Comparison of ENCODE assay signal across 16 cellular contexts in genomic region chr13:102913924-102914628, GRCh38.
A peak's percentile ranks its signal among the peaks of the same experiment; 100 is the strongest.
DNase-seq lines count a peak whose midpoint lies in the region; ATAC-seq lines count a peak whose summit lies in the region.
"Had no signal": no experiment of that assay in that cellular context is flagged by ENCODE, and none has a peak within 500 bp of the region (broad histone marks: within the 10 kb centered on the region; RNA-seq: fewer than 3 reads in every experiment).

No MANE protein-coding gene starts in this region.

- H3K9me3 Mint-ChIP-seq in CD4-positive, alpha-beta memory T cell = peaks cover 0 to 2% (median 0%) of the 10 kb centered on the region in 8 donors
- H3K9me3 Mint-ChIP-seq: activated naive CD4-positive, alpha-beta T cell treated with anti-CD3 and anti-CD28 coated beads, Interleukin-2, amount 50 U/mL, for 24 hours had no signal

- H3K36me3 Mint-ChIP-seq in CD4-positive, alpha-beta memory T cell = no peaks in the 10 kb centered on the region
- H3K36me3 Mint-ChIP-seq: activated naive CD4-positive, alpha-beta T cell treated with anti-CD3 and anti-CD28 coated beads, Interleukin-2, amount 50 U/mL, for 24 hours had no signal

- H3K27ac ChIP-seq in aorta (ENCODE audit: low read depth in 1 of 2, low read length in 2 of 2) = no peak overlapping the region
- H3K27ac ChIP-seq in CD4-positive, alpha-beta memory T cell (ENCODE audit: low read depth, low read length) = no peak overlapping the region

- no peaks in the 10 kb centered on the region for H3K4me1 ChIP-seq in aorta (ENCODE audit: control insufficient read depth in 1 of 2, insufficient read depth in 2 of 2, low read length in 2 of 2)
- no peaks in the 10 kb centered on the region for H3K4me1 ChIP-seq in CD4-positive, alpha-beta memory T cell (ENCODE audit: insufficient read depth, low read length)

- DNase-seq in A172 (ENCODE audit: low spot score) (peak; percentile 41), LHCN-M2 (ENCODE audit: low read depth) (peak; percentile 60), astrocyte of the hippocampus (ENCODE audit: low read depth, low spot score) (peak; percentile 74), glomerular endothelial cell (ENCODE audit: extremely low read depth, low read depth, low spot score) (peak; percentile 34), COLO668 (lab: John Stamatoyannopoulos, UW; ENCODE audit: unreplicated experiment) (no peak), aorta (no peak)
- no peak for DNase-seq in CD4-positive, alpha-beta memory T cell
- DNase-seq: activated CD4-positive, alpha-beta T cell treated with anti-CD3 and anti-CD28 coated beads for 48 hours; effector CD4-positive, alpha-beta T cell; KG1; naive thymus-derived CD8-positive, alpha-beta T cell; NCI-H510A treated with DMSO at 0.1 percent for 48 hours; SK-N-SH; stimulated activated CD4-positive, alpha-beta T cell treated with anti-CD3 and anti-CD28 coated beads, Interleukin-15, amount 100 ng/mL, for 24 hours had no signal

- POLR2A ChIA-PET in CD4-positive, alpha-beta memory T cell (lab: Charles Lee; ENCODE audit: partially characterized antibody) = no interaction called here

- no peaks in the 10 kb centered on the region for H3K27me3 ChIP-seq in aorta (ENCODE audit: control insufficient read depth in 1 of 2, insufficient read depth in 2 of 2, low read length in 1 of 2)
- no peaks in the 10 kb centered on the region for H3K27me3 ChIP-seq in CD4-positive, alpha-beta memory T cell (ENCODE audit: insufficient read depth, low read length)

- intact Hi-C loops in aorta (cut with DNase I) = no loop called here
- intact Hi-C loops in CD4-positive, alpha-beta memory T cell (cut with micrococcal nuclease) = no loop called here

- no peak overlapping the region for H3K4me3 Mint-ChIP-seq in CD4-positive, alpha-beta memory T cell
- H3K4me3 Mint-ChIP-seq: activated naive CD4-positive, alpha-beta T cell treated with anti-CD3 and anti-CD28 coated beads, Interleukin-2, amount 50 U/mL, for 24 hours; naive thymus-derived CD8-positive, alpha-beta T cell had no signal

- H3K4me1 Mint-ChIP-seq in CD4-positive, alpha-beta memory T cell = peaks cover 0 to 3% (median 0%) of the 10 kb centered on the region in 4 donors
- H3K4me1 Mint-ChIP-seq: activated naive CD4-positive, alpha-beta T cell treated with anti-CD3 and anti-CD28 coated beads, Interleukin-2, amount 50 U/mL, for 24 hours; naive thymus-derived CD8-positive, alpha-beta T cell had no signal

- WGBS in aorta, 2 donors = 57% methylated on average over 14 of the region's 14 CpGs

- H3K27me3 Mint-ChIP-seq in CD4-positive, alpha-beta memory T cell = peaks cover 13 to 30% of the 10 kb centered on the region in 2 donors

- ATAC-seq in aorta (ENCODE audit: low FRiP score) = no peak
- ATAC-seq in HG03378 (IDR thresholded peaks at IDR 0.05; ENCODE audit: unreplicated experiment) = no peak
- ATAC-seq: naive thymus-derived CD8-positive, alpha-beta T cell had no signal

- no peak overlapping the region for H3K4me3 ChIP-seq in aorta (ENCODE audit: low read length in 2 of 2)
- H3K4me3 ChIP-seq in CD4-positive, alpha-beta memory T cell (ENCODE audit: low read length in 2 of 2) = no peak overlapping the region

- no peaks in the 10 kb centered on the region for H3K9me3 ChIP-seq in aorta (ENCODE audit: control insufficient read depth, low read length)
- H3K9me3 ChIP-seq in CD4-positive, alpha-beta memory T cell (ENCODE audit: control insufficient read depth in 1 of 2, low read length in 2 of 2) = no peaks in the 10 kb centered on the region
- H3K9me3 ChIP-seq: SK-N-SH had no signal

- H3K36me3 ChIP-seq in aorta (ENCODE audit: control insufficient read depth in 1 of 2, insufficient read depth in 2 of 2, low read length in 1 of 2) = no peaks in the 10 kb centered on the region
- H3K36me3 ChIP-seq in CD4-positive, alpha-beta memory T cell (ENCODE audit: insufficient read depth, low read length) = no peaks in the 10 kb centered on the region

- H3K27ac Mint-ChIP-seq in CD4-positive, alpha-beta memory T cell = no peak overlapping the region
- H3K27ac Mint-ChIP-seq: activated naive CD4-positive, alpha-beta T cell treated with anti-CD3 and anti-CD28 coated beads, Interleukin-2, amount 50 U/mL, for 24 hours; naive thymus-derived CD8-positive, alpha-beta T cell had no signal

- CTCF ChIA-PET in CD4-positive, alpha-beta memory T cell (lab: Charles Lee; ENCODE audit: partially characterized antibody) = interaction anchor here (1.4 to 2.0 kb wide), 3 partner anchors 9 to 13 kb away, joined by 3 to 7 read pairs (median 3); no protein-coding TSS in a partner anchor

Comparison
In these comparisons a context has a peak if more than half of its experiments do, and no peak if none do; other contexts are left out.
1. DNase-seq: peak in A172 (single experiment), LHCN-M2 (single experiment), astrocyte of the hippocampus (single experiment) and glomerular endothelial cell (single experiment); none in COLO668 (single experiment), aorta (0 of 2) and CD4-positive, alpha-beta memory T cell (0 of 5).